ENCODE assay signal across 1 cellular context in the genomic region with DNA sequence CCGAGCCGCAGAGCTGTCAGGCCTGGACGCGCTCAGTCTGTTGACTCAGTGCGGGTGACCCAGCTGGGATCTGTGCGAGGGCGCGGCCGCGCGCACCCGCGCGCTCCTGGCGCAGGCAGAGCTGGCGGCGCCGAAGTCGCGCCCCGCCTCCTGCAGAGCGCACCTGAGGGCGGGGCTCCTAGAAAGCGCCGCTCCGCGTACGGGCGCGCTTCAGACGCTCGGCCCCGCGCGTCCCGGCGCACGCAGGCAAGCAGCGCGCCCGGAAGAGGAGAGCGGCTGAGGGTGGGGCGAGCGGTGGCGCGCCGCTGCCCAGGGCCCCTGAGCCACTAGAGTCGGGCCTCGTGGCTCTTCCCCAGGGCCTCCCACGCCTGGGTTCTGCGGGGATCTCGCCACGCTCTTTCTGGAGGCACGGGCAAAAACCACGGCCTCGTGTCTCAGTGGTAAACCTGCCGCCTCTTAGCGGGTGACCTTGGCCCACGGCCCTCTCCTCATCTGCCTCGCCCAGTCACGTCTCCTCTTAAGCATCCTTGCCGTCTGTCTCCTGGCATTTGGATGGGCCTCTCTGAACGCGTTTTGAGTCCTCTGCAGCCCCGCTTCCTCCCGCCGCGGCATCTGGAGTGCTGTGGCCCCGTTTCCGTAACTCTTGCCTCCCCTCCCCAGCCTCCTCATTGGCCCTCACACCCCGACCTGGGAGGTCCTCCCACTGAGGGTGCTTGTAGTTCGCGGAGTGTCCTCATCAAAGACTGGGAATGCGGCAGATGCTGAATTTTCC.
TF ChIP-seq lines count a peak whose summit lies in the region.

A gene with protein sequence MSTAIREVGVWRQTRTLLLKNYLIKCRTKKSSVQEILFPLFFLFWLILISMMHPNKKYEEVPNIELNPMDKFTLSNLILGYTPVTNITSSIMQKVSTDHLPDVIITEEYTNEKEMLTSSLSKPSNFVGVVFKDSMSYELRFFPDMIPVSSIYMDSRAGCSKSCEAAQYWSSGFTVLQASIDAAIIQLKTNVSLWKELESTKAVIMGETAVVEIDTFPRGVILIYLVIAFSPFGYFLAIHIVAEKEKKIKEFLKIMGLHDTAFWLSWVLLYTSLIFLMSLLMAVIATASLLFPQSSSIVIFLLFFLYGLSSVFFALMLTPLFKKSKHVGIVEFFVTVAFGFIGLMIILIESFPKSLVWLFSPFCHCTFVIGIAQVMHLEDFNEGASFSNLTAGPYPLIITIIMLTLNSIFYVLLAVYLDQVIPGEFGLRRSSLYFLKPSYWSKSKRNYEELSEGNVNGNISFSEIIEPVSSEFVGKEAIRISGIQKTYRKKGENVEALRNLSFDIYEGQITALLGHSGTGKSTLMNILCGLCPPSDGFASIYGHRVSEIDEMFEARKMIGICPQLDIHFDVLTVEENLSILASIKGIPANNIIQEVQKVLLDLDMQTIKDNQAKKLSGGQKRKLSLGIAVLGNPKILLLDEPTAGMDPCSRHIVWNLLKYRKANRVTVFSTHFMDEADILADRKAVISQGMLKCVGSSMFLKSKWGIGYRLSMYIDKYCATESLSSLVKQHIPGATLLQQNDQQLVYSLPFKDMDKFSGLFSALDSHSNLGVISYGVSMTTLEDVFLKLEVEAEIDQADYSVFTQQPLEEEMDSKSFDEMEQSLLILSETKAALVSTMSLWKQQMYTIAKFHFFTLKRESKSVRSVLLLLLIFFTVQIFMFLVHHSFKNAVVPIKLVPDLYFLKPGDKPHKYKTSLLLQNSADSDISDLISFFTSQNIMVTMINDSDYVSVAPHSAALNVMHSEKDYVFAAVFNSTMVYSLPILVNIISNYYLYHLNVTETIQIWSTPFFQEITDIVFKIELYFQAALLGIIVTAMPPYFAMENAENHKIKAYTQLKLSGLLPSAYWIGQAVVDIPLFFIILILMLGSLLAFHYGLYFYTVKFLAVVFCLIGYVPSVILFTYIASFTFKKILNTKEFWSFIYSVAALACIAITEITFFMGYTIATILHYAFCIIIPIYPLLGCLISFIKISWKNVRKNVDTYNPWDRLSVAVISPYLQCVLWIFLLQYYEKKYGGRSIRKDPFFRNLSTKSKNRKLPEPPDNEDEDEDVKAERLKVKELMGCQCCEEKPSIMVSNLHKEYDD (N-terminal part only) (minus strand): TSS at position 74 of the 772 bp plus-strand sequence. CDS start 12,718 bp downstream, outside the sequence.

TF ChIP-seq in GM12878, 131 proteins besides CTCF, POLR2A, EP300 and RAD21 (continued from another document and continues in another):
- TF ChIP-seq, protein P1, sequence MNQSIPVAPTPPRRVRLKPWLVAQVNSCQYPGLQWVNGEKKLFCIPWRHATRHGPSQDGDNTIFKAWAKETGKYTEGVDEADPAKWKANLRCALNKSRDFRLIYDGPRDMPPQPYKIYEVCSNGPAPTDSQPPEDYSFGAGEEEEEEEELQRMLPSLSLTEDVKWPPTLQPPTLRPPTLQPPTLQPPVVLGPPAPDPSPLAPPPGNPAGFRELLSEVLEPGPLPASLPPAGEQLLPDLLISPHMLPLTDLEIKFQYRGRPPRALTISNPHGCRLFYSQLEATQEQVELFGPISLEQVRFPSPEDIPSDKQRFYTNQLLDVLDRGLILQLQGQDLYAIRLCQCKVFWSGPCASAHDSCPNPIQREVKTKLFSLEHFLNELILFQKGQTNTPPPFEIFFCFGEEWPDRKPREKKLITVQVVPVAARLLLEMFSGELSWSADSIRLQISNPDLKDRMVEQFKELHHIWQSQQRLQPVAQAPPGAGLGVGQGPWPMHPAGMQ (IDR thresholded peaks at IDR 0.05; ENCODE audit: borderline replicate concordance) = no peak
- TF ChIP-seq TCF12 (IDR thresholded peaks at IDR 0.05; ENCODE audit: low read depth, low read length) (peak; percentile 57; the same call in 1 of the 2 replicates), BCL11A (IDR thresholded peaks at IDR 0.05; ENCODE audit: low read depth, low read length) (no peak), NRF1 (conservative IDR thresholded peaks at IDR 0.05; ENCODE audit: low read depth, low read length) (peak; percentile 53), RUNX3 (IDR thresholded peaks at IDR 0.05; ENCODE audit: low read length) (peak; percentile 40; the same call in 1 of the 2 replicates), ZBED1 (IDR thresholded peaks at IDR 0.05; ENCODE audit: borderline replicate concordance) (no peak), TAF1 (IDR thresholded peaks at IDR 0.05; ENCODE audit: borderline replicate concordance, low read depth, low read length) (peak; percentile 72; the same call in 1 of the 2 replicates), TCF3 (IDR thresholded peaks at IDR 0.05; ENCODE audit: borderline replicate concordance, insufficient read depth, low read depth, low read length) (peak; percentile 62), EZH2 (IDR thresholded peaks at IDR 0.05; ENCODE audit: borderline replicate concordance, control insufficient read depth, low read depth, low read length) (no peak), PAX5 (IDR thresholded peaks at IDR 0.05; ENCODE audit: borderline replicate concordance, low read depth, low read length) (no peak; the same call in 1 of the 2 replicates), ZNF217 (IDR thresholded peaks at IDR 0.05) (no peak), SMAD5 (IDR thresholded peaks at IDR 0.05; ENCODE audit: low read depth) (peak; percentile 74; the same call in 1 of the 2 replicates), HDAC6 (IDR thresholded peaks at IDR 0.05; ENCODE audit: unreplicated experiment) (peak; percentile 65), RBBP5 (conservative IDR thresholded peaks at IDR 0.05) (no peak), YBX1 (IDR thresholded peaks at IDR 0.05) (no peak), HDAC2 (IDR thresholded peaks at IDR 0.05) (no peak), RELA (IDR thresholded peaks at IDR 0.05; ENCODE audit: borderline replicate concordance, partially characterized antibody) (no peak), MYC (IDR thresholded peaks at IDR 0.05; ENCODE audit: insufficient read depth, insufficient read length, insufficient replicate concordance, low read length, severe bottlenecking) (peak; percentile 86), TBL1XR1 (IDR thresholded peaks at IDR 0.05; ENCODE audit: low read depth, low read length) (no peak), POLR2AphosphoS5 (IDR thresholded peaks at IDR 0.05; ENCODE audit: low read length) (peak; percentile 96), NR2F1 (conservative IDR thresholded peaks at IDR 0.05) (peak; percentile 54)
- TF ChIP-seq, protein P2, sequence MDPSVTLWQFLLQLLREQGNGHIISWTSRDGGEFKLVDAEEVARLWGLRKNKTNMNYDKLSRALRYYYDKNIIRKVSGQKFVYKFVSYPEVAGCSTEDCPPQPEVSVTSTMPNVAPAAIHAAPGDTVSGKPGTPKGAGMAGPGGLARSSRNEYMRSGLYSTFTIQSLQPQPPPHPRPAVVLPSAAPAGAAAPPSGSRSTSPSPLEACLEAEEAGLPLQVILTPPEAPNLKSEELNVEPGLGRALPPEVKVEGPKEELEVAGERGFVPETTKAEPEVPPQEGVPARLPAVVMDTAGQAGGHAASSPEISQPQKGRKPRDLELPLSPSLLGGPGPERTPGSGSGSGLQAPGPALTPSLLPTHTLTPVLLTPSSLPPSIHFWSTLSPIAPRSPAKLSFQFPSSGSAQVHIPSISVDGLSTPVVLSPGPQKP (IDR thresholded peaks at IDR 0.05; ENCODE audit: low read depth, low read length) = no peak
- TF ChIP-seq, protein P3, sequence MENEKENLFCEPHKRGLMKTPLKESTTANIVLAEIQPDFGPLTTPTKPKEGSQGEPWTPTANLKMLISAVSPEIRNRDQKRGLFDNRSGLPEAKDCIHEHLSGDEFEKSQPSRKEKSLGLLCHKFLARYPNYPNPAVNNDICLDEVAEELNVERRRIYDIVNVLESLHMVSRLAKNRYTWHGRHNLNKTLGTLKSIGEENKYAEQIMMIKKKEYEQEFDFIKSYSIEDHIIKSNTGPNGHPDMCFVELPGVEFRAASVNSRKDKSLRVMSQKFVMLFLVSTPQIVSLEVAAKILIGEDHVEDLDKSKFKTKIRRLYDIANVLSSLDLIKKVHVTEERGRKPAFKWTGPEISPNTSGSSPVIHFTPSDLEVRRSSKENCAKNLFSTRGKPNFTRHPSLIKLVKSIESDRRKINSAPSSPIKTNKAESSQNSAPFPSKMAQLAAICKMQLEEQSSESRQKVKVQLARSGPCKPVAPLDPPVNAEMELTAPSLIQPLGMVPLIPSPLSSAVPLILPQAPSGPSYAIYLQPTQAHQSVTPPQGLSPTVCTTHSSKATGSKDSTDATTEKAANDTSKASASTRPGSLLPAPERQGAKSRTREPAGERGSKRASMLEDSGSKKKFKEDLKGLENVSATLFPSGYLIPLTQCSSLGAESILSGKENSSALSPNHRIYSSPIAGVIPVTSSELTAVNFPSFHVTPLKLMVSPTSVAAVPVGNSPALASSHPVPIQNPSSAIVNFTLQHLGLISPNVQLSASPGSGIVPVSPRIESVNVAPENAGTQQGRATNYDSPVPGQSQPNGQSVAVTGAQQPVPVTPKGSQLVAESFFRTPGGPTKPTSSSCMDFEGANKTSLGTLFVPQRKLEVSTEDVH (IDR thresholded peaks at IDR 0.05; ENCODE audit: low read depth, partially characterized antibody) = no peak
- TF ChIP-seq, protein P4, sequence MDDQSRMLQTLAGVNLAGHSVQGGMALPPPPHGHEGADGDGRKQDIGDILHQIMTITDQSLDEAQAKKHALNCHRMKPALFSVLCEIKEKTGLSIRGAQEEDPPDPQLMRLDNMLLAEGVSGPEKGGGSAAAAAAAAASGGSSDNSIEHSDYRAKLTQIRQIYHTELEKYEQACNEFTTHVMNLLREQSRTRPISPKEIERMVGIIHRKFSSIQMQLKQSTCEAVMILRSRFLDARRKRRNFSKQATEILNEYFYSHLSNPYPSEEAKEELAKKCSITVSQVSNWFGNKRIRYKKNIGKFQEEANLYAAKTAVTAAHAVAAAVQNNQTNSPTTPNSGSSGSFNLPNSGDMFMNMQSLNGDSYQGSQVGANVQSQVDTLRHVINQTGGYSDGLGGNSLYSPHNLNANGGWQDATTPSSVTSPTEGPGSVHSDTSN (IDR thresholded peaks at IDR 0.05; ENCODE audit: insufficient replicate concordance, low read depth, low read length) = no peak
- TF ChIP-seq, protein P5, sequence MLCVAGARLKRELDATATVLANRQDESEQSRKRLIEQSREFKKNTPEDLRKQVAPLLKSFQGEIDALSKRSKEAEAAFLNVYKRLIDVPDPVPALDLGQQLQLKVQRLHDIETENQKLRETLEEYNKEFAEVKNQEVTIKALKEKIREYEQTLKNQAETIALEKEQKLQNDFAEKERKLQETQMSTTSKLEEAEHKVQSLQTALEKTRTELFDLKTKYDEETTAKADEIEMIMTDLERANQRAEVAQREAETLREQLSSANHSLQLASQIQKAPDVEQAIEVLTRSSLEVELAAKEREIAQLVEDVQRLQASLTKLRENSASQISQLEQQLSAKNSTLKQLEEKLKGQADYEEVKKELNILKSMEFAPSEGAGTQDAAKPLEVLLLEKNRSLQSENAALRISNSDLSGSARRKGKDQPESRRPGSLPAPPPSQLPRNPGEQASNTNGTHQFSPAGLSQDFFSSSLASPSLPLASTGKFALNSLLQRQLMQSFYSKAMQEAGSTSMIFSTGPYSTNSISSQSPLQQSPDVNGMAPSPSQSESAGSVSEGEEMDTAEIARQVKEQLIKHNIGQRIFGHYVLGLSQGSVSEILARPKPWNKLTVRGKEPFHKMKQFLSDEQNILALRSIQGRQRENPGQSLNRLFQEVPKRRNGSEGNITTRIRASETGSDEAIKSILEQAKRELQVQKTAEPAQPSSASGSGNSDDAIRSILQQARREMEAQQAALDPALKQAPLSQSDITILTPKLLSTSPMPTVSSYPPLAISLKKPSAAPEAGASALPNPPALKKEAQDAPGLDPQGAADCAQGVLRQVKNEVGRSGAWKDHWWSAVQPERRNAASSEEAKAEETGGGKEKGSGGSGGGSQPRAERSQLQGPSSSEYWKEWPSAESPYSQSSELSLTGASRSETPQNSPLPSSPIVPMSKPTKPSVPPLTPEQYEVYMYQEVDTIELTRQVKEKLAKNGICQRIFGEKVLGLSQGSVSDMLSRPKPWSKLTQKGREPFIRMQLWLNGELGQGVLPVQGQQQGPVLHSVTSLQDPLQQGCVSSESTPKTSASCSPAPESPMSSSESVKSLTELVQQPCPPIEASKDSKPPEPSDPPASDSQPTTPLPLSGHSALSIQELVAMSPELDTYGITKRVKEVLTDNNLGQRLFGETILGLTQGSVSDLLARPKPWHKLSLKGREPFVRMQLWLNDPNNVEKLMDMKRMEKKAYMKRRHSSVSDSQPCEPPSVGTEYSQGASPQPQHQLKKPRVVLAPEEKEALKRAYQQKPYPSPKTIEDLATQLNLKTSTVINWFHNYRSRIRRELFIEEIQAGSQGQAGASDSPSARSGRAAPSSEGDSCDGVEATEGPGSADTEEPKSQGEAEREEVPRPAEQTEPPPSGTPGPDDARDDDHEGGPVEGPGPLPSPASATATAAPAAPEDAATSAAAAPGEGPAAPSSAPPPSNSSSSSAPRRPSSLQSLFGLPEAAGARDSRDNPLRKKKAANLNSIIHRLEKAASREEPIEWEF (IDR thresholded peaks at IDR 0.05; ENCODE audit: insufficient replicate concordance, low read depth, low read length) = no peak
- TF ChIP-seq, protein P6, sequence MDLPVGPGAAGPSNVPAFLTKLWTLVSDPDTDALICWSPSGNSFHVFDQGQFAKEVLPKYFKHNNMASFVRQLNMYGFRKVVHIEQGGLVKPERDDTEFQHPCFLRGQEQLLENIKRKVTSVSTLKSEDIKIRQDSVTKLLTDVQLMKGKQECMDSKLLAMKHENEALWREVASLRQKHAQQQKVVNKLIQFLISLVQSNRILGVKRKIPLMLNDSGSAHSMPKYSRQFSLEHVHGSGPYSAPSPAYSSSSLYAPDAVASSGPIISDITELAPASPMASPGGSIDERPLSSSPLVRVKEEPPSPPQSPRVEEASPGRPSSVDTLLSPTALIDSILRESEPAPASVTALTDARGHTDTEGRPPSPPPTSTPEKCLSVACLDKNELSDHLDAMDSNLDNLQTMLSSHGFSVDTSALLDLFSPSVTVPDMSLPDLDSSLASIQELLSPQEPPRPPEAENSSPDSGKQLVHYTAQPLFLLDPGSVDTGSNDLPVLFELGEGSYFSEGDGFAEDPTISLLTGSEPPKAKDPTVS (IDR thresholded peaks at IDR 0.05; ENCODE audit: low read depth, low read length) = no peak
- TF ChIP-seq, protein P7, sequence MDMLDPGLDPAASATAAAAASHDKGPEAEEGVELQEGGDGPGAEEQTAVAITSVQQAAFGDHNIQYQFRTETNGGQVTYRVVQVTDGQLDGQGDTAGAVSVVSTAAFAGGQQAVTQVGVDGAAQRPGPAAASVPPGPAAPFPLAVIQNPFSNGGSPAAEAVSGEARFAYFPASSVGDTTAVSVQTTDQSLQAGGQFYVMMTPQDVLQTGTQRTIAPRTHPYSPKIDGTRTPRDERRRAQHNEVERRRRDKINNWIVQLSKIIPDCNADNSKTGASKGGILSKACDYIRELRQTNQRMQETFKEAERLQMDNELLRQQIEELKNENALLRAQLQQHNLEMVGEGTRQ (IDR thresholded peaks at IDR 0.05; ENCODE audit: borderline replicate concordance, low read depth, low read length) = no peak
- TF ChIP-seq, protein P8, sequence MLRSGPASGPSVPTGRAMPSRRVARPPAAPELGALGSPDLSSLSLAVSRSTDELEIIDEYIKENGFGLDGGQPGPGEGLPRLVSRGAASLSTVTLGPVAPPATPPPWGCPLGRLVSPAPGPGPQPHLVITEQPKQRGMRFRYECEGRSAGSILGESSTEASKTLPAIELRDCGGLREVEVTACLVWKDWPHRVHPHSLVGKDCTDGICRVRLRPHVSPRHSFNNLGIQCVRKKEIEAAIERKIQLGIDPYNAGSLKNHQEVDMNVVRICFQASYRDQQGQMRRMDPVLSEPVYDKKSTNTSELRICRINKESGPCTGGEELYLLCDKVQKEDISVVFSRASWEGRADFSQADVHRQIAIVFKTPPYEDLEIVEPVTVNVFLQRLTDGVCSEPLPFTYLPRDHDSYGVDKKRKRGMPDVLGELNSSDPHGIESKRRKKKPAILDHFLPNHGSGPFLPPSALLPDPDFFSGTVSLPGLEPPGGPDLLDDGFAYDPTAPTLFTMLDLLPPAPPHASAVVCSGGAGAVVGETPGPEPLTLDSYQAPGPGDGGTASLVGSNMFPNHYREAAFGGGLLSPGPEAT (IDR thresholded peaks at IDR 0.05; ENCODE audit: low read depth) = no peak
